ENCODE assay signal across 1 cellular context in the genomic region with DNA sequence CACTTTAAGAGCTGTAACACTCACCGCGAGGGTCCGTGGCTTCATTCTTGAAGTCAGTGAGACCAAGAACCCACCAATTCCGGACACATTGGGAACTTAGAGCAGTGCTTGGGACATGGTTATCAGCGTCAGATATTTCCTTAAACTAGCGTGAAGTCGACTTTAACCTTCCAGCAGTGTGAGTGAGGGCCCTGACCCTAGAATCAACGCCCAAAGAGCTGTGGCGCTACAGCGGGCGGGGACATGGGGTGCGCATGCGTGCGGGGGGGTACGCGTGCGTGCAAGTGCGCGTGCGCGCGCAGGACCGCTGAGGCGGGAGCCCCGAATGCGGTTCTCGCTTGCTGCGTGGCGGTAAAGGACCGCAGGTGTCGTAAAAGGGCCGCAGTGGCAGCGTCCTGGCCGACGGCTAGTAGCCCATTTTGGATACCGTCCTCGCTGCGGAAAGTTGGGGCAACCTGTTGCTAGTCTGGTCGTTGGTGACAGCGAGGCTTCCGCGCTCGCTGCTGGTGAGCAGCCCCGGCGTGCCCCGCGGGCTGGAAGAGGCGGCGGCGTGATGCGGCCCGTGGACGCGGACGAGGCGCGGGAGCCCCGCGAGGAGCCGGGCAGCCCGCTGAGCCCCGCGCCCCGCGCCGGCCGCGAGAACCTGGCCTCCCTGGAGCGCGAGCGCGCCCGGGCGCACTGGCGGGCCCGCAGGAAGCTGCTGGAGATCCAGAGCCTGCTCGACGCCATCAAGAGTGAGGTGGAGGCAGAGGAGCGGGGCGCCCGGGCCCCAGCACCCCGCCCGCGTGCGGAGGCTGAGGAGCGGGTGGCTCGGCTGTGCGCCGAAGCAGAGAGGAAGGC.
TF ChIP-seq lines count a peak whose summit lies in the region.

No MANE protein-coding gene starts in this region.

TF ChIP-seq in HepG2, 621 proteins besides CTCF, POLR2A, EP300 and RAD21 (continued from another document):
- peak; percentile 31; the same call in 1 of the 2 replicates for TF ChIP-seq CEBPG (CRISPR knock-in tag; IDR thresholded peaks at IDR 0.05)
- peak; percentile 19; the same call in 1 of the 2 replicates for TF ChIP-seq MXD3 (CRISPR knock-in tag; IDR thresholded peaks at IDR 0.05)
- TF ChIP-seq CC2D1A (CRISPR knock-in tag; IDR thresholded peaks at IDR 0.05) = no peak; the same call in 1 of the 2 replicates
- TF ChIP-seq MTF2 (CRISPR knock-in tag; IDR thresholded peaks at IDR 0.05; ENCODE audit: borderline replicate concordance) = no peak
- peak; percentile 81 for TF ChIP-seq KAT8 (CRISPR knock-in tag; IDR thresholded peaks at IDR 0.05)
- TF ChIP-seq HES4 (CRISPR knock-in tag; IDR thresholded peaks at IDR 0.05; ENCODE audit: borderline replicate concordance) = peak; percentile 91
- TF ChIP-seq ZNF136 (CRISPR knock-in tag; IDR thresholded peaks at IDR 0.05; ENCODE audit: low read depth) = peak; percentile 72; the same call in 1 of the 2 replicates
- no peak for TF ChIP-seq NFATC3 (CRISPR knock-in tag; IDR thresholded peaks at IDR 0.05)
- TF ChIP-seq ZNF547 (CRISPR knock-in tag; IDR thresholded peaks at IDR 0.05) = no peak; the same call in 1 of the 2 replicates
- no peak for TF ChIP-seq EZH2 (conservative IDR thresholded peaks at IDR 0.05; ENCODE audit: low read depth, low read length)
- TF ChIP-seq, protein P1, sequence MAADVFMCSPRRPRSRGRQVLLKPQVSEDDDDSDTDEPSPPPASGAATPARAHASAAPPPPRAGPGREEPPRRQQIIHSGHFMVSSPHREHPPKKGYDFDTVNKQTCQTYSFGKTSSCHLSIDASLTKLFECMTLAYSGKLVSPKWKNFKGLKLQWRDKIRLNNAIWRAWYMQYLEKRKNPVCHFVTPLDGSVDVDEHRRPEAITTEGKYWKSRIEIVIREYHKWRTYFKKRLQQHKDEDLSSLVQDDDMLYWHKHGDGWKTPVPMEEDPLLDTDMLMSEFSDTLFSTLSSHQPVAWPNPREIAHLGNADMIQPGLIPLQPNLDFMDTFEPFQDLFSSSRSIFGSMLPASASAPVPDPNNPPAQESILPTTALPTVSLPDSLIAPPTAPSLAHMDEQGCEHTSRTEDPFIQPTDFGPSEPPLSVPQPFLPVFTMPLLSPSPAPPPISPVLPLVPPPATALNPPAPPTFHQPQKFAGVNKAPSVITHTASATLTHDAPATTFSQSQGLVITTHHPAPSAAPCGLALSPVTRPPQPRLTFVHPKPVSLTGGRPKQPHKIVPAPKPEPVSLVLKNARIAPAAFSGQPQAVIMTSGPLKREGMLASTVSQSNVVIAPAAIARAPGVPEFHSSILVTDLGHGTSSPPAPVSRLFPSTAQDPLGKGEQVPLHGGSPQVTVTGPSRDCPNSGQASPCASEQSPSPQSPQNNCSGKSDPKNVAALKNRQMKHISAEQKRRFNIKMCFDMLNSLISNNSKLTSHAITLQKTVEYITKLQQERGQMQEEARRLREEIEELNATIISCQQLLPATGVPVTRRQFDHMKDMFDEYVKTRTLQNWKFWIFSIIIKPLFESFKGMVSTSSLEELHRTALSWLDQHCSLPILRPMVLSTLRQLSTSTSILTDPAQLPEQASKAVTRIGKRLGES (CRISPR knock-in tag; IDR thresholded peaks at IDR 0.05; ENCODE audit: borderline replicate concordance) = no peak
- TF ChIP-seq HMG20A (CRISPR knock-in tag; IDR thresholded peaks at IDR 0.05; ENCODE audit: borderline replicate concordance) = no peak
- TF ChIP-seq MXD4 (CRISPR knock-in tag; IDR thresholded peaks at IDR 0.05) = peak; percentile 94
- TF ChIP-seq CSRNP1 (CRISPR knock-in tag; IDR thresholded peaks at IDR 0.05) = peak; percentile 80
- TF ChIP-seq HDAC2 (CRISPR knock-in tag; IDR thresholded peaks at IDR 0.05) = no peak; the same call in 1 of the 2 replicates
- TF ChIP-seq POGZ (CRISPR knock-in tag; IDR thresholded peaks at IDR 0.05) = 0 out of 2 replicates have a peak, but pooled peaks have one; percentile 47
- TF ChIP-seq HCFC1 (IDR thresholded peaks at IDR 0.05; ENCODE audit: low read depth, low read length) = peak; percentile 49; the same call in 1 of the 2 replicates
- TF ChIP-seq ZMYM3 (CRISPR knock-in tag; IDR thresholded peaks at IDR 0.05) = no peak
- no peak; the same call in 1 of the 2 replicates for TF ChIP-seq ELF1 (CRISPR knock-in tag; IDR thresholded peaks at IDR 0.05)
- TF ChIP-seq, protein P2, sequence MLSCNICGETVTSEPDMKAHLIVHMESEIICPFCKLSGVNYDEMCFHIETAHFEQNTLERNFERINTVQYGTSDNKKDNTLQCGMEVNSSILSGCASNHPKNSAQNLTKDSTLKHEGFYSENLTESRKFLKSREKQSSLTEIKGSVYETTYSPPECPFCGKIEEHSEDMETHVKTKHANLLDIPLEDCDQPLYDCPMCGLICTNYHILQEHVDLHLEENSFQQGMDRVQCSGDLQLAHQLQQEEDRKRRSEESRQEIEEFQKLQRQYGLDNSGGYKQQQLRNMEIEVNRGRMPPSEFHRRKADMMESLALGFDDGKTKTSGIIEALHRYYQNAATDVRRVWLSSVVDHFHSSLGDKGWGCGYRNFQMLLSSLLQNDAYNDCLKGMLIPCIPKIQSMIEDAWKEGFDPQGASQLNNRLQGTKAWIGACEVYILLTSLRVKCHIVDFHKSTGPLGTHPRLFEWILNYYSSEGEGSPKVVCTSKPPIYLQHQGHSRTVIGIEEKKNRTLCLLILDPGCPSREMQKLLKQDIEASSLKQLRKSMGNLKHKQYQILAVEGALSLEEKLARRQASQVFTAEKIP (CRISPR knock-in tag; IDR thresholded peaks at IDR 0.05; ENCODE audit: borderline replicate concordance) = no peak
- TF ChIP-seq SMAD1 (CRISPR knock-in tag; IDR thresholded peaks at IDR 0.05; ENCODE audit: borderline replicate concordance, low read depth) = no peak
- peak; percentile 45; the same call in 1 of the 2 replicates for TF ChIP-seq ZNF605 (CRISPR knock-in tag; IDR thresholded peaks at IDR 0.05)
- no peak for TF ChIP-seq NFRKB (IDR thresholded peaks at IDR 0.05)
- TF ChIP-seq SOX13 (IDR thresholded peaks at IDR 0.05) = no peak
- TF ChIP-seq SOX13 (CRISPR knock-in tag; conservative IDR thresholded peaks at IDR 0.05 in 1 of 2, IDR thresholded peaks at IDR 0.05 in 1 of 2) = 0 out of 4 replicates have a peak, but pooled peaks of 1 of the 2 experiments have one; percentile 47
- TF ChIP-seq ZNF777 (CRISPR knock-in tag; IDR thresholded peaks at IDR 0.05) = peak; percentile 69
- peak; percentile 64 for TF ChIP-seq ZZZ3 (CRISPR knock-in tag; IDR thresholded peaks at IDR 0.05; ENCODE audit: borderline replicate concordance)
- no peak for TF ChIP-seq HNRNPUL1 (IDR thresholded peaks at IDR 0.05; ENCODE audit: low read depth, low read length)
- TF ChIP-seq ZNF850 (CRISPR knock-in tag; conservative IDR thresholded peaks at IDR 0.05) = peak; percentile 87; the same call in 1 of the 2 replicates
- TF ChIP-seq ZNF878 (CRISPR knock-in tag; IDR thresholded peaks at IDR 0.05) = no peak; the same call in 1 of the 2 replicates
- TF ChIP-seq NFKBIZ (CRISPR knock-in tag; IDR thresholded peaks at IDR 0.05) = no peak
- TF ChIP-seq ELF3 (CRISPR knock-in tag; IDR thresholded peaks at IDR 0.05) = peak; percentile 67
- TF ChIP-seq, protein P3, sequence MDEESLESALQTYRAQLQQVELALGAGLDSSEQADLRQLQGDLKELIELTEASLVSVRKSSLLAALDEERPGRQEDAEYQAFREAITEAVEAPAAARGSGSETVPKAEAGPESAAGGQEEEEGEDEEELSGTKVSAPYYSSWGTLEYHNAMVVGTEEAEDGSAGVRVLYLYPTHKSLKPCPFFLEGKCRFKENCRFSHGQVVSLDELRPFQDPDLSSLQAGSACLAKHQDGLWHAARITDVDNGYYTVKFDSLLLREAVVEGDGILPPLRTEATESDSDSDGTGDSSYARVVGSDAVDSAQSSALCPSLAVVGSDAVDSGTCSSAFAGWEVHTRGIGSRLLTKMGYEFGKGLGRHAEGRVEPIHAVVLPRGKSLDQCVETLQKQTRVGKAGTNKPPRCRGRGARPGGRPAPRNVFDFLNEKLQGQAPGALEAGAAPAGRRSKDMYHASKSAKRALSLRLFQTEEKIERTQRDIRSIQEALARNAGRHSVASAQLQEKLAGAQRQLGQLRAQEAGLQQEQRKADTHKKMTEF (CRISPR knock-in tag; IDR thresholded peaks at IDR 0.05) = peak; percentile 59; the same call in 1 of the 2 replicates
- TF ChIP-seq MEF2D (CRISPR knock-in tag; IDR thresholded peaks at IDR 0.05) = peak; percentile 75
- TF ChIP-seq ATF7 (IDR thresholded peaks at IDR 0.05) = no peak
- no peak for TF ChIP-seq ATF7 (CRISPR knock-in tag; IDR thresholded peaks at IDR 0.05)
- peak; percentile 89 for TF ChIP-seq ZNF446 (CRISPR knock-in tag; IDR thresholded peaks at IDR 0.05)
- TF ChIP-seq ZNF282 (IDR thresholded peaks at IDR 0.05; ENCODE audit: partially characterized antibody) = no peak
- no peak for TF ChIP-seq ZNF34 (CRISPR knock-in tag; IDR thresholded peaks at IDR 0.05; ENCODE audit: borderline replicate concordance)
